18 cellular contexts compared by ENCODE assay signal in the genomic region with DNA sequence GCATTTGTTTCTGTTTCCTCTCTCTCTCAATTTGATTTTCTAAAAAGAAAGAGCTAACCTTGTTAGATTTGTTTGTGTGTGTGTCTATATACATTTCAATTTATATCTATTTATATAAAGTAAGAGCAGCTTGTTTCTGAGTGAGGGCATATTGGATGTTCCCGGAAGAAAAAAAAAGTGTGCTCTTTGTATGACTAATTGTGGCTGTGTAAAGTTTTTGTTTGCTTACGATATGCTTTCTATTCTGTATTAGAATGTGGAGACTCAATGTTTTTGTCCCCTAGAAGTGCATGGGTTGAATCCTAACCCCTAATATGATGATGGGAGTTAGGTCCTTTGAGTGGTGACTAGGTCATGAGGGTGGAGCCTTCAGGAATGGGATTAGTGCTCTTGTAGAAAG.
A peak's percentile ranks its signal among the peaks of the same experiment; 100 is the strongest.
DNase-seq lines count a peak whose midpoint lies in the region; ATAC-seq and TF ChIP-seq lines count a peak whose summit lies in the region.
"Had no signal": no experiment of that assay in that cellular context is flagged by ENCODE, and none has a peak within 500 bp of the region (broad histone marks: within the 10 kb centered on the region; RNA-seq: fewer than 3 reads in every experiment).

No MANE protein-coding gene starts in this region.

- H3K27me3 Mint-ChIP-seq in activated T-helper 1 cell treated with anti-CD3 and anti-CD28 coated beads, Interleukin-12 subunit alpha, Interleukin-12 subunit beta, Interleukin-2, Interleukin-4 antibody, amounts not matched to agents 30 ng/mL and 10 ng/mL and 1 ng/mL, durations not matched to agents 14 hours and 24 hours and 36 hours (ENCODE audit: insufficient read depth): no peaks in the 10 kb centered on the region
- H3K27me3 Mint-ChIP-seq in CD14-positive monocyte (ENCODE audit: low read depth in 3 of 3) (peaks cover 3% of the 10 kb centered on the region in 3 donors), type B pancreatic cell (peaks cover 12% of the 10 kb centered on the region)

- intact Hi-C loops in activated T-helper 1 cell treated with anti-CD3 and anti-CD28 coated beads, Interleukin-12 subunit alpha, Interleukin-12 subunit beta, Interleukin-2, Interleukin-4 antibody, amounts not matched to agents 30 ng/mL and 10 ng/mL and 1 ng/mL, durations not matched to agents 14 hours and 24 hours and 36 hours (cut with micrococcal nuclease): loop anchor here (1.0 to 10.0 kb wide), 7 partner anchors 8 to 589 kb away; a partner anchor contains a TSS
- intact Hi-C loops in right cardiac atrium (cut with DNase I): no loop called here
- intact Hi-C loops in CD14-positive monocyte (cut with micrococcal nuclease): no loop called here
- intact Hi-C loops in body of pancreas (cut with DNase I): no loop called here

- peak overlapping the region; percentile 82 for H3K27ac Mint-ChIP-seq in activated T-helper 1 cell treated with anti-CD3 and anti-CD28 coated beads, Interleukin-12 subunit alpha, Interleukin-12 subunit beta, Interleukin-2, Interleukin-4 antibody, amounts not matched to agents 30 ng/mL and 10 ng/mL and 1 ng/mL, durations not matched to agents 14 hours and 24 hours and 36 hours
- H3K27ac Mint-ChIP-seq in CD14-positive monocyte: no peak overlapping the region
- H3K27ac Mint-ChIP-seq in type B pancreatic cell: no peak overlapping the region

- H3K4me3 Mint-ChIP-seq in activated T-helper 1 cell treated with anti-CD3 and anti-CD28 coated beads, Interleukin-12 subunit alpha, Interleukin-12 subunit beta, Interleukin-2, Interleukin-4 antibody, amounts not matched to agents 30 ng/mL and 10 ng/mL and 1 ng/mL, durations not matched to agents 14 hours and 24 hours and 36 hours: peak overlapping the region; percentile 16
- no peak overlapping the region for H3K4me3 Mint-ChIP-seq in CD14-positive monocyte
- H3K4me3 Mint-ChIP-seq in type B pancreatic cell: no peak overlapping the region

- no peak for TF ChIP-seq CTCF in CD14-positive monocyte (IDR thresholded peaks at IDR 0.05)
- TF ChIP-seq CTCF in type B pancreatic cell (conservative IDR thresholded peaks at IDR 0.05): no peak
- TF ChIP-seq CTCF in body of pancreas (IDR thresholded peaks at IDR 0.05): no peak

- H3K36me3 ChIP-seq in GM23248 (ENCODE audit: low read depth) (no peaks in the 10 kb centered on the region), body of pancreas (replicated peaks in 1 of 2; ENCODE audit: insufficient read depth in 1 of 2, low read depth in 2 of 2) (no peaks in the 10 kb centered on the region)
- H3K36me3 ChIP-seq: thoracic aorta had no signal

- H4K20me1 ChIP-seq in GM23248 (ENCODE audit: insufficient read depth): no peaks in the 10 kb centered on the region

- H3K9me3 Mint-ChIP-seq in activated T-helper 1 cell treated with anti-CD3 and anti-CD28 coated beads, Interleukin-12 subunit alpha, Interleukin-12 subunit beta, Interleukin-2, Interleukin-4 antibody, amounts not matched to agents 30 ng/mL and 10 ng/mL and 1 ng/mL, durations not matched to agents 14 hours and 24 hours and 36 hours: peaks cover 3% of the 10 kb centered on the region
- no peaks in the 10 kb centered on the region for H3K9me3 Mint-ChIP-seq in CD14-positive monocyte
- no peaks in the 10 kb centered on the region for H3K9me3 Mint-ChIP-seq in type B pancreatic cell

- H3K27ac ChIP-seq in GM23248: no peak overlapping the region
- no peak overlapping the region for H3K27ac ChIP-seq in right cardiac atrium (ENCODE audit: low read length)
- H3K27ac ChIP-seq in body of pancreas: no peak overlapping the region
- H3K27ac ChIP-seq: foreskin keratinocyte, thoracic aorta had no signal

- no peak overlapping the region for H3K4me2 ChIP-seq in GM23248 (ENCODE audit: unreplicated experiment)

- H3K4me1 ChIP-seq in GM23248 (ENCODE audit: insufficient read depth): peaks cover 8% of the 10 kb centered on the region
- peaks cover 2% of the 10 kb centered on the region for H3K4me1 ChIP-seq in right cardiac atrium (ENCODE audit: control insufficient read depth, insufficient read depth, low read length)
- H3K4me1 ChIP-seq in body of pancreas: peaks cover 5% of the 10 kb centered on the region

- ATAC-seq in GM18868 (IDR thresholded peaks at IDR 0.05; ENCODE audit: unreplicated experiment) (peak; percentile 45), right cardiac atrium (no peak), body of pancreas (no peak)
- ATAC-seq: foreskin keratinocyte, Right ventricle myocardium inferior had no signal

- H3K27me3 ChIP-seq in GM23248 (replicated peaks; ENCODE audit: insufficient read depth) (no peaks in the 10 kb centered on the region), right cardiac atrium (ENCODE audit: control insufficient read depth, insufficient read depth) (no peaks in the 10 kb centered on the region), body of pancreas (no peaks in the 10 kb centered on the region)
- H3K27me3 ChIP-seq: foreskin keratinocyte had no signal

- no peaks in the 10 kb centered on the region for H3K9me2 ChIP-seq in GM23248 (ENCODE audit: insufficient read depth)

- DNase-seq in GM23248: peak; percentile 52
- no peak for DNase-seq in activated T-helper 1 cell treated with anti-CD3 and anti-CD28 coated beads, Interleukin-12 subunit alpha, Interleukin-12 subunit beta, Interleukin-2, Interleukin-4 antibody, amounts not matched to agents 30 ng/mL and 10 ng/mL and 1 ng/mL, durations not matched to agents 14 hours and 24 hours and 36 hours (ENCODE audit: low spot score)
- peak; percentile 24 for DNase-seq in iris pigment epithelial cell (ENCODE audit: low read depth)
- no peak for DNase-seq in right cardiac atrium
- DNase-seq in CD14-positive monocyte (ENCODE audit: low spot score): no peak
- DNase-seq in type B pancreatic cell (ENCODE audit: extremely low spot score, unreplicated experiment): no peak
- DNase-seq in body of pancreas: no peak
- DNase-seq: AML-193; aorta; COR-L47; foreskin keratinocyte; GOT3; NCI-H1048; NCI-H510A; stimulated activated CD4-positive, alpha-beta T cell treated with anti-CD3 and anti-CD28 coated beads, Interleukin-12 subunit alpha, Interleukin-12 subunit beta, amount 100 ng/mL, for 4 hours had no signal

- no peak for TF ChIP-seq POLR2A in body of pancreas (IDR thresholded peaks at IDR 0.05)

- no peak overlapping the region for H3K9ac ChIP-seq in GM23248

- H3K4me1 Mint-ChIP-seq in activated T-helper 1 cell treated with anti-CD3 and anti-CD28 coated beads, Interleukin-12 subunit alpha, Interleukin-12 subunit beta, Interleukin-2, Interleukin-4 antibody, amounts not matched to agents 30 ng/mL and 10 ng/mL and 1 ng/mL, durations not matched to agents 14 hours and 24 hours and 36 hours (ENCODE audit: low read depth): peaks cover 61% of the 10 kb centered on the region
- H3K4me1 Mint-ChIP-seq in CD14-positive monocyte (no peaks in the 10 kb centered on the region), type B pancreatic cell (ENCODE audit: unreplicated experiment) (peaks cover 8% of the 10 kb centered on the region)

- H3K9me3 ChIP-seq in GM23248 (ENCODE audit: low read depth): no peaks in the 10 kb centered on the region
- no peaks in the 10 kb centered on the region for H3K9me3 ChIP-seq in right cardiac atrium (ENCODE audit: control insufficient read depth, low read length)
- H3K9me3 ChIP-seq in body of pancreas: no peaks in the 10 kb centered on the region
- H3K9me3 ChIP-seq: thoracic aorta had no signal

- H3K79me2 ChIP-seq in GM23248 (ENCODE audit: insufficient read depth): no peaks in the 10 kb centered on the region

- WGBS in GM23248 (ENCODE audit: low coverage in 1 of 2, low lambda C conversion rate in 2 of 2, missing lambda C conversion rate in 2 of 2), 2 experiments: 23 to 33% methylated on average over 2 of the region's 2 CpGs
- WGBS in right cardiac atrium: 76% methylated on average over 2 of the region's 2 CpGs
- WGBS in body of pancreas, 2 donors: 62 to 66% methylated on average over 2 of the region's 2 CpGs

- H3K36me3 Mint-ChIP-seq in activated T-helper 1 cell treated with anti-CD3 and anti-CD28 coated beads, Interleukin-12 subunit alpha, Interleukin-12 subunit beta, Interleukin-2, Interleukin-4 antibody, amounts not matched to agents 30 ng/mL and 10 ng/mL and 1 ng/mL, durations not matched to agents 14 hours and 24 hours and 36 hours (ENCODE audit: low read depth): peaks cover 6% of the 10 kb centered on the region
- H3K36me3 Mint-ChIP-seq in CD14-positive monocyte (no peaks in the 10 kb centered on the region), type B pancreatic cell (no peaks in the 10 kb centered on the region)

- 0 out of 2 replicates have a peak overlapping the region, but pooled peaks have one; percentile 2 for H2AFZ ChIP-seq in GM23248

- no peak overlapping the region for H3K4me3 ChIP-seq in GM23248
- no peak overlapping the region for H3K4me3 ChIP-seq in right cardiac atrium (ENCODE audit: low read length)
- no peak overlapping the region for H3K4me3 ChIP-seq in body of pancreas
- H3K4me3 ChIP-seq: thoracic aorta had no signal

- in situ Hi-C loops in GM23248 (cut with MboI): no loop called here

- no peaks in the 10 kb centered on the region for H3F3A ChIP-seq in GM23248 (ENCODE audit: insufficient read depth)

Comparison
In these comparisons a context has a peak if more than half of its experiments do, and no peak if none do; other contexts are left out.
1. DNase-seq: peak in GM23248 (single experiment) and iris pigment epithelial cell (single experiment); none in activated T-helper 1 cell treated with anti-CD3 and anti-CD28 coated beads, Interleukin-12 subunit alpha, Interleukin-12 subunit beta, Interleukin-2, Interleukin-4 antibody, amounts not matched to agents 30 ng/mL and 10 ng/mL and 1 ng/mL, durations not matched to agents 14 hours and 24 hours and 36 hours (single experiment), right cardiac atrium (0 of 3), CD14-positive monocyte (single experiment), type B pancreatic cell (single experiment) and body of pancreas (0 of 4).